In genomic region chr2:24919100-24919976, GRCh38 we compare ENCODE assay signal across 1 cellular context.
TF ChIP-seq lines count a peak whose summit lies in the region.

No MANE protein-coding gene starts in this region.

TF ChIP-seq in K562, 482 proteins besides CTCF, POLR2A, EP300 and RAD21 (continued from another document and continues in another):
- no peak for TF ChIP-seq THAP7 (CRISPR knock-in tag; IDR thresholded peaks at IDR 0.05)
- no peak for TF ChIP-seq ZNF507 (tag; conservative IDR thresholded peaks at IDR 0.05)
- no peak for TF ChIP-seq KDM1A (IDR thresholded peaks at IDR 0.05)
- TF ChIP-seq ZNF318 (IDR thresholded peaks at IDR 0.05; ENCODE audit: borderline replicate concordance in 1 of 2, low read depth in 1 of 2) = no peak
- TF ChIP-seq ARHGAP35 (IDR thresholded peaks at IDR 0.05; ENCODE audit: partially characterized antibody) = no peak
- no peak for TF ChIP-seq ZNF518B (CRISPR knock-in tag; IDR thresholded peaks at IDR 0.05)
- no peak for TF ChIP-seq BHLHE40 (IDR thresholded peaks at IDR 0.05; ENCODE audit: low read length)
- no peak for TF ChIP-seq AFF4 (CRISPR knock-in tag; IDR thresholded peaks at IDR 0.05)
- no peak for TF ChIP-seq MIER1 (IDR thresholded peaks at IDR 0.05; ENCODE audit: low read depth)
- TF ChIP-seq TSC22D4 (tag; IDR thresholded peaks at IDR 0.05) = no peak
- TF ChIP-seq REST (CRISPR knock-in tag; IDR thresholded peaks at IDR 0.05; ENCODE audit: low read depth) = no peak
- TF ChIP-seq TGIF2 (CRISPR knock-in tag; IDR thresholded peaks at IDR 0.05) = no peak
- TF ChIP-seq RBFOX2 (IDR thresholded peaks at IDR 0.05; ENCODE audit: low read depth, low read length) = peak; percentile 59
- no peak for TF ChIP-seq SRSF7 (optimal IDR thresholded peaks at IDR 0.05; ENCODE audit: low read depth, low read length)
- TF ChIP-seq MAX (CRISPR knock-in tag; IDR thresholded peaks at IDR 0.05) = 0 out of 2 replicates have a peak, but pooled peaks have one; percentile 36
- TF ChIP-seq PHB2 (IDR thresholded peaks at IDR 0.05; ENCODE audit: low read depth) = no peak
- no peak for TF ChIP-seq KLF1 (tag; IDR thresholded peaks at IDR 0.05)
- no peak for TF ChIP-seq KAT7 (CRISPR knock-in tag; IDR thresholded peaks at IDR 0.05; ENCODE audit: borderline replicate concordance)
- TF ChIP-seq ESRRB (CRISPR knock-in tag; IDR thresholded peaks at IDR 0.05; ENCODE audit: borderline replicate concordance) = no peak
- TF ChIP-seq ZNF124 (CRISPR knock-in tag; IDR thresholded peaks at IDR 0.05) = no peak
- no peak for TF ChIP-seq FOXA1 (IDR thresholded peaks at IDR 0.05; ENCODE audit: borderline replicate concordance)
- no peak for TF ChIP-seq ZNF324 (CRISPR knock-in tag; IDR thresholded peaks at IDR 0.05)
- TF ChIP-seq TCF3 (CRISPR knock-in tag; IDR thresholded peaks at IDR 0.05) = no peak
- no peak for TF ChIP-seq ZNF316 (IDR thresholded peaks at IDR 0.05)
- no peak for TF ChIP-seq MTA2 (IDR thresholded peaks at IDR 0.05; ENCODE audit: low read depth)
- TF ChIP-seq GATAD2B (IDR thresholded peaks at IDR 0.05; ENCODE audit: borderline replicate concordance) = 0 out of 2 replicates have a peak, but pooled peaks have one; percentile 62
- no peak for TF ChIP-seq NFE2 (IDR thresholded peaks at IDR 0.05; ENCODE audit: low read depth)
- no peak for TF ChIP-seq TOE1 (IDR thresholded peaks at IDR 0.05; ENCODE audit: borderline replicate concordance)
- no peak for TF ChIP-seq TOE1 (CRISPR knock-in tag; IDR thresholded peaks at IDR 0.05; ENCODE audit: borderline replicate concordance, low read depth)
- no peak for TF ChIP-seq XRCC5 (IDR thresholded peaks at IDR 0.05; ENCODE audit: low read depth, low read length)
- TF ChIP-seq GATAD2A (IDR thresholded peaks at IDR 0.05) = no peak
- no peak for TF ChIP-seq ZBTB5 (IDR thresholded peaks at IDR 0.05)
- no peak for TF ChIP-seq CHCHD3 (CRISPR knock-in tag; IDR thresholded peaks at IDR 0.05)
- TF ChIP-seq ZNF778 (CRISPR knock-in tag; IDR thresholded peaks at IDR 0.05) = no peak
- TF ChIP-seq FUS (optimal IDR thresholded peaks at IDR 0.05; ENCODE audit: low read depth, low read length) = no peak
- TF ChIP-seq ZFP36 (IDR thresholded peaks at IDR 0.05; ENCODE audit: low read depth, low read length, partially characterized antibody) = no peak
- TF ChIP-seq JUN (IDR thresholded peaks at IDR 0.05; ENCODE audit: borderline replicate concordance, low read depth, low read length) = no peak
- TF ChIP-seq JUN (CRISPR knock-in tag; IDR thresholded peaks at IDR 0.05; ENCODE audit: borderline replicate concordance) = no peak
